ENCODE assay signal across 8 cellular contexts in the genomic region with DNA sequence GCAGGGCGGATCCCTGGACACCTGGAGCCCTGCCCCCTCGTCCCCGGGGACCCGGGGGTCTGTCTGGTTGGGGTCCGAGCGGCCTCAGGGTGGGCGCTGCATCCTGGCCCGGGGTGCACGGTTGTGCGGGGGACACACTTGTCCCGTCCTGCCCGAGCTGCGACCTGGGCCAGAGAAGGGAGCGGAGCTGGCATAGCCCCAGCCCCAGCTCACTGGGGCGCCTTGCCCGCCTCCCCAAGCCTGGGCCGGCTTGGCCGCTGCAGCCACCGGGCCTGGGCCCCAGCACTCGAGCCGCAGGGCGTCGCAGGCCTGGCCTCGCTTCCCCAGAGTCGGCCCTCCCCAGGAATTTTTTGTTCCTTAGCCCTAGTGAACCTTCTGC. TPM values are rescaled to one million over a fixed set of nuclear protein-coding genes. Genes with fewer than 3 reads are reported as not detected.
DNase-seq lines count a peak whose midpoint lies in the region; ATAC-seq, FAIRE-seq and TF ChIP-seq lines count a peak whose summit lies in the region.

No MANE protein-coding gene starts in this region.

- POLR2A ChIA-PET in RWPE1 (lab: Yijun Ruan, JAX; ENCODE audit: low non-redundant PET) = no interaction called here

- no peak for DNase-seq in AG10803 (ENCODE audit: low read depth)
- DNase-seq in RWPE1 (ENCODE audit: low spot score) = no peak
- DNase-seq in fibroblast of villous mesenchyme (ENCODE audit: low read depth) = no peak
- DNase-seq in neural crest cell (ENCODE audit: low read depth, low spot score) = no peak
- DNase-seq in GM19239 (ENCODE audit: insufficient read length, low spot score) = no peak
- no peak for DNase-seq in COLO668 (lab: John Stamatoyannopoulos, UW; ENCODE audit: unreplicated experiment)

- CTCF ChIA-PET in RWPE1 (lab: Yijun Ruan, JAX) = interaction anchor here (0.5 to 1.0 kb wide), 10 partner anchors 11 to 1811 kb away, joined by 3 to 7 read pairs (median 3); no protein-coding TSS in a partner anchor

- H3K27ac ChIP-seq in RWPE1 = peak overlapping the region; percentile 82

- no peaks in the 10 kb centered on the region for H3K9me3 Mint-ChIP-seq in neural crest cell

- H3K36me3 Mint-ChIP-seq in neural crest cell (ENCODE audit: low read depth) = peaks cover 3% of the 10 kb centered on the region

- H3K4me3 ChIP-seq in AG10803 (ENCODE audit: low read length) (peak overlapping the region; percentile 60), fibroblast of villous mesenchyme (ENCODE audit: low read depth, low read length) (peak overlapping the region; percentile 64)

- no peaks in the 10 kb centered on the region for H3K27me3 Mint-ChIP-seq in neural crest cell (ENCODE audit: low read depth)

- ATAC-seq in HG02678 (IDR thresholded peaks at IDR 0.05; ENCODE audit: unreplicated experiment) (no peak), GM18873 (IDR thresholded peaks at IDR 0.05; ENCODE audit: low FRiP score, unreplicated experiment) (no peak)

- TF ChIP-seq CTCF in AG10803 (conservative IDR thresholded peaks at IDR 0.05; ENCODE audit: low read length) = no peak
- TF ChIP-seq CTCF in RWPE1 (conservative IDR thresholded peaks at IDR 0.05; ENCODE audit: low read depth) = no peak
- no peak for TF ChIP-seq CTCF in fibroblast of villous mesenchyme (IDR thresholded peaks at IDR 0.05; ENCODE audit: insufficient read depth, low read depth, low read length)
- TF ChIP-seq CTCF in neural crest cell (conservative IDR thresholded peaks at IDR 0.05) = no peak

- peak overlapping the region; percentile 81 for H3K4me3 Mint-ChIP-seq in neural crest cell

- H3K27ac Mint-ChIP-seq in neural crest cell (ENCODE audit: unreplicated experiment) = no peak overlapping the region

- FAIRE-seq in GM19239 (lab: Jason Lieb, UNC) = no peak

- peaks cover 15% of the 10 kb centered on the region for H3K4me1 Mint-ChIP-seq in neural crest cell

RNA-seq across cellular contexts. Expression of a gene that starts 54.5 kb away (rescaled TPM):
- 67.6 and 75.6 TPM in 2 replicates for total RNA-seq in fibroblast of villous mesenchyme
- 121 and 124 TPM in 2 replicates for total RNA-seq in neural crest cell
